ENCODE assay signal across 10 cellular contexts in the genomic region with DNA sequence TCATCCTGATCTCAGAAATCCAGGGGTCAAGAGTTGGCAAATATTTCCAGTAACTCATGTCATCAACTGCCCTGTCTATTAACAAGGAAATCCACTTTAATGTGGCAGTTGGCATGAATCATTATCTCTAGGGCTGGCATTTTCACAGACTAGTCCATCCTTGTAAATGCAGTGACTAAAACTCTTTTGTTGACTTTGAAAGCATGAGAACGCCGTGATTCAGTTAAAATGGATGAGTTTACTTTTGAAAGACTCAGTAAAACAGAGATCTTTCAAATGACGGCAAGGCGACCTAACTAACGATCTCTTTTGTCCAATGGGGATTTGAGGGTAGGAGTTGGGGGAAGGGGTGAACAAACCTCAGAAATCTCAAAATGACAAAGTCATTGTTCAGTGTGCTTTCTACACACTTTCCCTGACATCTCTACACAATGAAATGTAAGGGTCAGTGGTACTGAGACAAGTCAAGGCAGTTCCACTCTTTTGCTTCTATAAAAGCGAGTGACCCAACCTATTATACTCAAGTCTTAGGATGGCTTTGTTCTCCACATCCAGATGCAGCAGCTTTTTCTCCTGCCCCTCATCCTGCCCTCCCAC.
DNase-seq lines count a peak whose midpoint lies in the region; ATAC-seq and TF ChIP-seq lines count a peak whose summit lies in the region.
"Had no signal": no experiment of that assay in that cellular context is flagged by ENCODE, and none has a peak within 500 bp of the region (broad histone marks: within the 10 kb centered on the region; RNA-seq: fewer than 3 reads in every experiment).

No MANE protein-coding gene starts in this region.

- no peak overlapping the region for H3K4me3 Mint-ChIP-seq in activated CD8-positive, alpha-beta memory T cell treated with anti-CD3 and anti-CD28 coated beads, Interleukin-2, amount 10 ng/mL, durations not matched to agents 7 days and 5 days
- H3K4me3 Mint-ChIP-seq: effector memory CD8-positive, alpha-beta T cell had no signal

- H3K4me1 ChIP-seq in smooth muscle cell (ENCODE audit: low read depth) (peaks cover 19% of the 10 kb centered on the region), tibial nerve (no peaks in the 10 kb centered on the region)
- H3K4me1 ChIP-seq: BLaER1 had no signal

- H3K9me3 Mint-ChIP-seq in activated CD8-positive, alpha-beta memory T cell treated with anti-CD3 and anti-CD28 coated beads, Interleukin-2, amount 10 ng/mL, durations not matched to agents 7 days and 5 days (ENCODE audit: low read depth): peaks cover 7% of the 10 kb centered on the region

- no peaks in the 10 kb centered on the region for H3K27me3 Mint-ChIP-seq in activated CD8-positive, alpha-beta memory T cell treated with anti-CD3 and anti-CD28 coated beads, Interleukin-2, amount 10 ng/mL, durations not matched to agents 7 days and 5 days
- H3K27me3 Mint-ChIP-seq: effector memory CD8-positive, alpha-beta T cell had no signal

- H3K79me2 ChIP-seq in smooth muscle cell (ENCODE audit: low read depth): no peaks in the 10 kb centered on the region

- H3K36me3 ChIP-seq in smooth muscle cell (ENCODE audit: low read depth) (peaks cover 4% of the 10 kb centered on the region), tibial nerve (no peaks in the 10 kb centered on the region)

- H3K4me3 ChIP-seq in smooth muscle cell: no peak overlapping the region
- no peak overlapping the region for H3K4me3 ChIP-seq in tibial nerve
- H3K4me3 ChIP-seq: BLaER1 had no signal

- H3K27me3 ChIP-seq in smooth muscle cell (ENCODE audit: low read depth): no peaks in the 10 kb centered on the region
- H3K27me3 ChIP-seq in tibial nerve: no peaks in the 10 kb centered on the region
- H3K27me3 ChIP-seq: BLaER1 had no signal

- whole genome bisulfite sequencing in smooth muscle cell (ENCODE audit: low lambda C conversion rate): 35% methylated on average over 6 of the region's 6 CpGs
- WGBS in tibial nerve, 2 donors: 50 to 56% methylated on average over 6 of the region's 6 CpGs

- peak overlapping the region; percentile 4 for H3K4me2 ChIP-seq in smooth muscle cell
- H3K4me2 ChIP-seq: BLaER1 had no signal

- H3F3A ChIP-seq in smooth muscle cell (ENCODE audit: low read depth): no peaks in the 10 kb centered on the region

- DNase-seq in activated CD8-positive, alpha-beta memory T cell treated with anti-CD3 and anti-CD28 coated beads, Interleukin-2, amount 10 ng/mL, durations not matched to agents 7 days and 5 days: no peak
- no peak for DNase-seq in activated CD8-positive, alpha-beta memory T cell treated with anti-CD3 and anti-CD28 coated beads, Interleukin-2, amount 50 U/mL, for 4 hours
- DNase-seq in RKO (ENCODE audit: low spot score): peak; percentile 12
- DNase-seq in epithelial cell of prostate (ENCODE audit: low read depth, low spot score): peak; percentile 92
- DNase-seq in smooth muscle cell (lab: John Stamatoyannopoulos, UW; ENCODE audit: unreplicated experiment): no peak
- no peak for DNase-seq in stimulated activated naive CD4-positive, alpha-beta T cell treated with Interleukin-2 at 50 U/mL for 16 hours (lab: John Stamatoyannopoulos, UW)
- DNase-seq in tibial nerve (ENCODE audit: low spot score in 2 of 2): no peak
- DNase-seq: effector memory CD8-positive, alpha-beta T cell had no signal

- peak overlapping the region; percentile 72 for H3K27ac ChIP-seq in epithelial cell of prostate
- H3K27ac ChIP-seq in smooth muscle cell (ENCODE audit: low read depth): peak overlapping the region; percentile 32
- H3K27ac ChIP-seq in tibial nerve: no peak overlapping the region
- H3K27ac ChIP-seq: BLaER1 had no signal

- no peak for TF ChIP-seq POLR2A in tibial nerve (IDR thresholded peaks at IDR 0.05)

- H3K9me3 ChIP-seq in smooth muscle cell (replicated peaks; ENCODE audit: low read depth) (no peaks in the 10 kb centered on the region), tibial nerve (peaks cover 0 to 11% (median 0%) of the 10 kb centered on the region in 4 donors)

- H3K4me1 Mint-ChIP-seq in activated CD8-positive, alpha-beta memory T cell treated with anti-CD3 and anti-CD28 coated beads, Interleukin-2, amount 10 ng/mL, durations not matched to agents 7 days and 5 days: peaks cover 10% of the 10 kb centered on the region

- H3K27ac Mint-ChIP-seq in activated CD8-positive, alpha-beta memory T cell treated with anti-CD3 and anti-CD28 coated beads, Interleukin-2, amount 10 ng/mL, durations not matched to agents 7 days and 5 days: peak overlapping the region; percentile 18
- H3K27ac Mint-ChIP-seq: effector memory CD8-positive, alpha-beta T cell had no signal

- peaks cover 17% of the 10 kb centered on the region for H3K36me3 Mint-ChIP-seq in activated CD8-positive, alpha-beta memory T cell treated with anti-CD3 and anti-CD28 coated beads, Interleukin-2, amount 10 ng/mL, durations not matched to agents 7 days and 5 days

- no peak overlapping the region for H3K9ac ChIP-seq in smooth muscle cell (ENCODE audit: low read depth)
- H3K9ac ChIP-seq: BLaER1 had no signal

- TF ChIP-seq CTCF in smooth muscle cell (IDR thresholded peaks at IDR 0.05; ENCODE audit: borderline replicate concordance, insufficient read depth, poor library complexity, severe bottlenecking): no peak
- TF ChIP-seq CTCF in tibial nerve (IDR thresholded peaks at IDR 0.05): no peak

- ATAC-seq in activated CD8-positive, alpha-beta memory T cell treated with anti-CD3 and anti-CD28 coated beads, Interleukin-2, amount 10 ng/mL, durations not matched to agents 7 days and 5 days: no peak
- ATAC-seq in HG03196 (IDR thresholded peaks at IDR 0.05; ENCODE audit: unreplicated experiment): no peak
- ATAC-seq: effector memory CD8-positive, alpha-beta T cell had no signal

- no peak overlapping the region for H2AFZ ChIP-seq in smooth muscle cell (ENCODE audit: low read depth)

- no peak for TF ChIP-seq EP300 in tibial nerve (IDR thresholded peaks at IDR 0.05)

- H4K20me1 ChIP-seq in smooth muscle cell (ENCODE audit: low read depth): no peaks in the 10 kb centered on the region
- H4K20me1 ChIP-seq: BLaER1 had no signal

- CTCF ChIA-PET in activated CD8-positive, alpha-beta memory T cell treated with anti-CD3 and anti-CD28 coated beads, Interleukin-2, amount 10 ng/mL, durations not matched to agents 7 days and 5 days (lab: Charles Lee): no interaction called here

Comparison
In these comparisons a context has a peak if more than half of its experiments do, and no peak if none do; other contexts are left out.
1. DNase-seq: peak in RKO (single experiment) and epithelial cell of prostate (single experiment); none in activated CD8-positive, alpha-beta memory T cell treated with anti-CD3 and anti-CD28 coated beads, Interleukin-2, amount 10 ng/mL, durations not matched to agents 7 days and 5 days (single experiment), activated CD8-positive, alpha-beta memory T cell treated with anti-CD3 and anti-CD28 coated beads, Interleukin-2, amount 50 U/mL, for 4 hours (single experiment), smooth muscle cell (single experiment), stimulated activated naive CD4-positive, alpha-beta T cell treated with Interleukin-2 at 50 U/mL for 16 hours (single experiment) and tibial nerve (0 of 2).
2. H3K27ac ChIP-seq: peak in epithelial cell of prostate (single experiment) and smooth muscle cell (single experiment); none in tibial nerve (0 of 4).